ENCODE assay signal across 21 cellular contexts in the genomic region with DNA sequence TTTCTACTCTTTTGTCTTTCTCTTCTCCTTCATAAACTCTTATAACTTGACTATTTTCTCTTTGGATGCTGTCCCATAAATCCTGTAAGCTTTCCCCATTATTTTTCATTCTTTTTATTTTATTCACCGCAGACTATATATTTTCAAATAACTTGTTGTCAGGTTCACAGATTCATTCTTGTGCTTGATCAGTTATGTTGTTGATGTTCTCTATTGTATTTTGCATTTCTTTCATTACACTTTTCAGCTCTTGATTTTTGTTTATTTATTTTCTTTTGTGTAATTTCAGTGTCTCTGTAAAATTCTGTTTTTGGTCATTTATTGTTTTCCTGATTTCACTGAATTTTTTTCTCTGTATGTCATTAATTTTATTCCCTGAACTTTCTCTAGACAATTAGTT. TPM values are rescaled to one million over a fixed set of nuclear protein-coding genes. Genes with fewer than 3 reads are reported as not detected.
DNase-seq lines count a peak whose midpoint lies in the region; ATAC-seq, FAIRE-seq and TF ChIP-seq lines count a peak whose summit lies in the region.
"Had no signal": no experiment of that assay in that cellular context is flagged by ENCODE, and none has a peak within 500 bp of the region (broad histone marks: within the 10 kb centered on the region; RNA-seq: fewer than 3 reads in every experiment).

No MANE protein-coding gene starts in this region.

- no peak overlapping the region for H3K4me2 ChIP-seq in A549
- no peak overlapping the region for H3K4me2 ChIP-seq in HCT116 (ENCODE audit: low read length)
- H3K4me2 ChIP-seq in K562 (ENCODE audit: insufficient read depth, low read length) = no peak overlapping the region

- H4K20me1 ChIP-seq in HCT116 (ENCODE audit: insufficient read depth) (no peaks in the 10 kb centered on the region), K562 (replicated peaks; ENCODE audit: control insufficient read depth, insufficient read depth, low read length) (no peaks in the 10 kb centered on the region)

- H3K9me2 ChIP-seq in HCT116 (ENCODE audit: insufficient read depth) = no peaks in the 10 kb centered on the region; the same call in 1 of the 2 replicates

- no peak overlapping the region for H2AFZ ChIP-seq in HCT116 (ENCODE audit: low read depth, low read length, poor library complexity, severe bottlenecking)
- no peak overlapping the region for H2AFZ ChIP-seq in K562 (ENCODE audit: low read depth, low read length)
- H2AFZ ChIP-seq: GM23248 had no signal

- H3K27ac Mint-ChIP-seq in activated naive CD8-positive, alpha-beta T cell treated with anti-CD3 and anti-CD28 coated beads for 36 hours = no peak overlapping the region
- H3K27ac Mint-ChIP-seq: HFFc6 had no signal

- peaks cover 18% of the 10 kb centered on the region for H3K36me3 Mint-ChIP-seq in activated naive CD8-positive, alpha-beta T cell treated with anti-CD3 and anti-CD28 coated beads for 36 hours

- CTCF ChIA-PET in A549 (lab: Yijun Ruan, JAX) (no interaction called here), HCT116 (lab: Charles Lee) (no interaction called here), K562 (lab: Yijun Ruan, JAX; ENCODE audit: low intra/inter-chr PET ratio) (no interaction called here)

- no peak overlapping the region for H3K9ac ChIP-seq in HCT116 (ENCODE audit: low read length)
- no peak overlapping the region for H3K9ac ChIP-seq in K562 (ENCODE audit: insufficient read depth in 1 of 2, low read depth in 2 of 2, low read length in 2 of 2)
- H3K9ac ChIP-seq: GM23248 had no signal

- intact Hi-C loops in HCT116 (cut with micrococcal nuclease) = no loop called here
- intact Hi-C loops in K562 (cut with micrococcal nuclease) = no loop called here

- H3K4me1 Mint-ChIP-seq in activated naive CD8-positive, alpha-beta T cell treated with anti-CD3 and anti-CD28 coated beads for 36 hours = no peaks in the 10 kb centered on the region
- H3K4me1 Mint-ChIP-seq: CD4-positive, alpha-beta memory T cell had no signal

- no peaks in the 10 kb centered on the region for H3K9me1 ChIP-seq in K562 (ENCODE audit: control insufficient read depth, insufficient read depth, low read length)

- in situ Hi-C loops in K562 (cut with MboI) = no loop called here

- WGBS in A549 (ENCODE audit: missing lambda C conversion rate) = 93% methylated on average over 1 of the region's 1 CpG
- 12% methylated on average over 1 of the region's 1 CpG for WGBS in K562 (ENCODE audit: insufficient coverage, low coverage, missing lambda C conversion rate)

- RAD21 ChIA-PET in HCT116 (lab: Charles Lee; ENCODE audit: low non-redundant PET in 1 of 2, low total read pairs in 2 of 2, uncharacterized antibody in 2 of 2, unreplicated experiment in 2 of 2) = no interaction called here

- H3K27me3 ChIP-seq in HCT116 (ENCODE audit: insufficient read depth, low read length) = no peaks in the 10 kb centered on the region
- H3K27me3 ChIP-seq in K562 (ENCODE audit: control insufficient read depth in 2 of 2, insufficient read depth in 2 of 2, low read length in 2 of 2) = no peaks in the 10 kb centered on the region

- H3K9me3 Mint-ChIP-seq in activated naive CD8-positive, alpha-beta T cell treated with anti-CD3 and anti-CD28 coated beads for 36 hours = peaks cover 13% of the 10 kb centered on the region

- no peak overlapping the region for H3K4me3 ChIP-seq in A549
- H3K4me3 ChIP-seq in HCT116 (replicated peaks in 1 of 2; ENCODE audit: low read depth in 1 of 2, low read length in 2 of 2) = no peak overlapping the region
- no peak overlapping the region for H3K4me3 ChIP-seq in K562
- H3K4me3 ChIP-seq: GM23248 had no signal

- H3K79me2 ChIP-seq in HCT116 (ENCODE audit: insufficient read depth, low read length) (no peaks in the 10 kb centered on the region), K562 (ENCODE audit: control insufficient read depth, insufficient read depth, low read length) (no peaks in the 10 kb centered on the region)

- no peak overlapping the region for H3K4me3 Mint-ChIP-seq in activated naive CD8-positive, alpha-beta T cell treated with anti-CD3 and anti-CD28 coated beads for 36 hours
- H3K4me3 Mint-ChIP-seq: CD4-positive, alpha-beta memory T cell; HFFc6 had no signal

- H3K9me3 ChIP-seq in A549 (0 out of 3 replicates have a peak, but pooled peaks cover 6% of the 10 kb centered on the region), HCT116 (ENCODE audit: control insufficient read depth in 1 of 2, insufficient read depth in 1 of 2, low read depth in 1 of 2, low read length in 2 of 2) (no peaks in the 10 kb centered on the region), K562 (replicated peaks; ENCODE audit: control insufficient read depth, insufficient read depth, low read depth, low read length) (peaks cover 3% of the 10 kb centered on the region; the same call in 1 of the 2 replicates)

- no peak for TF ChIP-seq EP300 in A549 (IDR thresholded peaks at IDR 0.05)
- no peak for TF ChIP-seq EP300 in K562 (IDR thresholded peaks at IDR 0.05; ENCODE audit: low read length)

- DNase-seq in A549 (ENCODE audit: low read depth in 1 of 2, low spot score in 1 of 2) = no peak
- no peak for DNase-seq in HCT116 (ENCODE audit: low read depth, low spot score)
- DNase-seq in K562 (ENCODE audit: extremely low read depth in 1 of 4, low spot score in 3 of 4) = no peak
- no peak for DNase-seq in frontal cortex (ENCODE audit: low spot score in 2 of 2)
- no peak for DNase-seq in activated CD4-positive, CD25-positive, alpha-beta regulatory T cell (lab: John Stamatoyannopoulos, UW)
- DNase-seq in activated naive CD8-positive, alpha-beta T cell treated with anti-CD3 and anti-CD28 coated beads for 36 hours = no peak
- DNase-seq in amygdala (lab: John Stamatoyannopoulos, UW) = no peak
- DNase-seq: 8988T; C1 segment of cervical spinal cord; CD4-positive, alpha-beta memory T cell; COR-L47; DMS153; DND-41; GM23248; H7; HCEC 1CT; HFFc6 had no signal

- TF ChIP-seq POLR2A in A549 (IDR thresholded peaks at IDR 0.05; ENCODE audit: low read length) (no peak), HCT116 (IDR thresholded peaks at IDR 0.05; ENCODE audit: borderline replicate concordance, extremely low read depth, insufficient read depth, insufficient read length) (no peak), K562 (conservative IDR thresholded peaks at IDR 0.05) (no peak)

- no peak overlapping the region for H3K27ac ChIP-seq in A549
- H3K27ac ChIP-seq in HCT116 (ENCODE audit: low read depth, low read length) = no peak overlapping the region
- no peak overlapping the region for H3K27ac ChIP-seq in K562 (ENCODE audit: extremely low read depth, low read depth, low read length)
- H3K27ac ChIP-seq: GM23248 had no signal

- H3K4me1 ChIP-seq in A549 (no peaks in the 10 kb centered on the region), HCT116 (ENCODE audit: control insufficient read depth in 1 of 2, insufficient read depth in 2 of 2, low read length in 2 of 2) (no peaks in the 10 kb centered on the region), K562 (replicated peaks in 1 of 2; ENCODE audit: control insufficient read depth in 2 of 2, insufficient read depth in 2 of 2, low read length in 2 of 2) (no peaks in the 10 kb centered on the region)

- H3K27me3 Mint-ChIP-seq in activated naive CD8-positive, alpha-beta T cell treated with anti-CD3 and anti-CD28 coated beads for 36 hours = no peaks in the 10 kb centered on the region

- ATAC-seq in A549 = no peak
- ATAC-seq in HCT116 = no peak
- no peak for ATAC-seq in K562

- peaks cover 0 to 4% of the 10 kb centered on the region in 2 experiments; a peak in 1 of 4 replicates for H3K36me3 ChIP-seq in HCT116 (ENCODE audit: control insufficient read depth in 1 of 2, insufficient read depth in 2 of 2, low read length in 2 of 2)
- no peaks in the 10 kb centered on the region for H3K36me3 ChIP-seq in K562 (ENCODE audit: control insufficient read depth, insufficient read depth, low read length)

- FAIRE-seq in A549 (lab: Jason Lieb, UNC) (peak; percentile 63), K562 (lab: Jason Lieb, UNC) (no peak), frontal cortex (lab: Jason Lieb, UNC) (peak; percentile 10)
- FAIRE-seq: G401.6, GM12892, H1 had no signal

- BruUV-seq in HCT116 (replicated peaks; lab: Mats Ljungman, UMichigan) (no TSS peak), K562 (replicated peaks; lab: Mats Ljungman, UMichigan) (no TSS peak)

- POLR2A ChIA-PET in A549 (lab: Yijun Ruan, JAX) = no interaction called here
- POLR2A ChIA-PET in HCT116 (lab: Charles Lee) = no interaction called here
- POLR2A ChIA-PET in K562 (lab: Yijun Ruan, JAX) = no interaction called here

- TF ChIP-seq RAD21 in A549 (conservative IDR thresholded peaks at IDR 0.05 in 1 of 2, IDR thresholded peaks at IDR 0.05 in 1 of 2) (no peak), HCT116 (IDR thresholded peaks at IDR 0.05; ENCODE audit: low read depth) (no peak), K562 (CRISPR knock-in tag; conservative IDR thresholded peaks at IDR 0.05 in 1 of 2, IDR thresholded peaks at IDR 0.05 in 1 of 2) (no peak)

- TF ChIP-seq CTCF in A549 (IDR thresholded peaks at IDR 0.05) (no peak), HCT116 (IDR thresholded peaks at IDR 0.05 in 2 of 3, conservative IDR thresholded peaks at IDR 0.05 in 1 of 3; ENCODE audit: borderline replicate concordance in 1 of 3, insufficient read depth in 1 of 3, low read depth in 2 of 3, low read length in 2 of 3) (no peak), K562 (IDR thresholded peaks at IDR 0.05 in 2 of 3, conservative IDR thresholded peaks at IDR 0.05 in 1 of 3; ENCODE audit: insufficient read depth in 2 of 3, low read depth in 1 of 3, low read length in 3 of 3) (no peak)

RNA-seq across cellular contexts. Expression of a gene that starts 49.2 kb away (rescaled TPM):
- polyA plus RNA-seq in A549 (2011; rRNA removed) (4.1 and 6.0 TPM in 2 replicates), A549 (2017; fragmentation: RNase III; extraction: RNeasy Plus Mini Kit Qiagen cat#74134 plus additional on column Dnase treatment) (2.9 to 4.2 TPM (median 3.2 TPM) in 3 replicates), K562 (2011; rRNA removed) (0.70 and 1.1 TPM in 2 replicates), K562 (2014; fragmentation: Illumina TruSeq; extraction: Trizol) (0.95 and 1.2 TPM in 2 replicates), K562 (2014; fragmentation: Nextera tagmentation; extraction: Ambion mirVana) (under 1 TPM; 0.46 TPM), K562 (2014; rRNA removed) (0.32 and 2.7 TPM in 2 replicates)
- 0.79 and 1.2 TPM in 2 replicates for polyA plus RNA-seq in A549 (2012; cell fraction: cytosol; rRNA removed)
- 0.36 and 0.73 TPM in 2 replicates for polyA plus RNA-seq in A549 (2012; cell fraction: nucleus; rRNA removed)
- 0.74 and 2.2 TPM in 2 replicates for polyA minus RNA-seq in A549 (2011; rRNA and poly(A)+ RNA removed)
- total RNA-seq in HCT116 (2021; ENCODE audit: unreplicated experiment) (not detected), K562 (2014; rRNA removed) (1.3 and 3.1 TPM in 2 replicates), K562 (2014; rRNA removed; fragmentation: Illumina TruSeq; extraction: Trizol) (1.3 TPM in 2 replicates), K562 (2015; rRNA removed; fragmentation: Illumina TruSeq; extraction: Trizol) (0.69 and 1.2 TPM in 2 replicates), K562 (2021) (1.0 and 2.6 TPM in 2 replicates), frontal cortex (14.3 TPM)
- 0.10 and 0.17 TPM in 2 replicates for polyA plus RNA-seq in HCT116 (2012)
- total RNA-seq in K562 (2011; cell fraction: chromatin; rRNA removed; ENCODE audit: low replicate concordance) = 1.8 and 4.2 TPM in 2 replicates
- total RNA-seq in K562 (2011; cell fraction: nucleolus; rRNA removed) = 0.66 TPM in 1 of 2 replicates, not detected in the other
- 1.1 and 2.4 TPM in 2 replicates for total RNA-seq in K562 (2011; cell fraction: nucleoplasm; rRNA removed)
- polyA plus RNA-seq in K562 (2011; cell fraction: cytosol; rRNA removed) = 0.09 TPM in 1 of 2 replicates, not detected in the other
- 1.0 and 1.2 TPM in 2 replicates for polyA plus RNA-seq in K562 (2011; cell fraction: nucleus; rRNA removed)
- polyA plus RNA-seq in K562 (2012) = 0.83 and 2.9 TPM in 2 replicates
- 1.6 and 2.1 TPM in 2 replicates for polyA minus RNA-seq in K562 (2011; rRNA and poly(A)+ RNA removed)
- not detected in 2 replicates for polyA minus RNA-seq in K562 (2011; cell fraction: cytosol; rRNA and poly(A)+ RNA removed)
- 0.67 and 1.4 TPM in 2 replicates for polyA minus RNA-seq in K562 (2011; cell fraction: nucleus; rRNA and poly(A)+ RNA removed)
- total RNA-seq in activated naive CD8-positive, alpha-beta T cell treated with anti-CD3 and anti-CD28 coated beads for 36 hours = 1 to 10 TPM; 2.9 to 5.0 TPM
- total RNA-seq: A673 had no signal
